ENCODE assay signal across 14 cellular contexts in genomic region chr3:16478516-16478915, GRCh38. TPM values are rescaled to one million over a fixed set of nuclear protein-coding genes. Genes with fewer than 3 reads are reported as not detected.
DNase-seq lines count a peak whose midpoint lies in the region; ATAC-seq and TF ChIP-seq lines count a peak whose summit lies in the region.
"Had no signal": no experiment of that assay in that cellular context is flagged by ENCODE, and none has a peak within 500 bp of the region (broad histone marks: within the 10 kb centered on the region; RNA-seq: fewer than 3 reads in every experiment).

No MANE protein-coding gene starts in this region.

- DNase-seq in AG04450 (ENCODE audit: low read depth, low spot score) (peak; percentile 61), GM23248 (peak; percentile 81), brain microvascular endothelial cell (peak; percentile 75), left ventricle myocardium superior (no peak), cerebellar cortex (ENCODE audit: low spot score) (no peak), SW480 (ENCODE audit: low spot score) (no peak), Ammon's horn (ENCODE audit: low spot score) (no peak)
- no peak for DNase-seq in activated T-cell treated with anti-CD3 and anti-CD28 coated beads, Interleukin-2, amount 50 U/mL, for 48 hours
- DNase-seq: adrenal gland; C1 segment of cervical spinal cord; NCI-H446 treated with DMSO at 0.1 percent for 48 hours; posterior cingulate gyrus; stimulated activated CD4-positive, alpha-beta T cell treated with anti-CD3 and anti-CD28 coated beads, Interleukin-2, amount 100 ng/mL, for 48 hours; stimulated activated naive CD4-positive, alpha-beta T cell treated with Interleukin-2 at 50 U/mL for 16 hours had no signal

- intact Hi-C loops in left ventricle myocardium superior (cut with micrococcal nuclease), result no loop called here

- H3K4me3 ChIP-seq in AG04450 (ENCODE audit: low read depth, low read length), result no peak overlapping the region
- no peak overlapping the region for H3K4me3 ChIP-seq in GM23248
- H3K4me3 ChIP-seq in brain microvascular endothelial cell (ENCODE audit: low read depth, low read length), result no peak overlapping the region
- H3K4me3 ChIP-seq: adrenal gland had no signal

- in situ Hi-C loops in GM23248 (cut with MboI), result no loop called here
- in situ Hi-C loops in brain microvascular endothelial cell (cut with HindIII; ENCODE audit: low pct_ligation_motif_present, low sequenced_read_pairs), result no loop called here

- peak overlapping the region; percentile 63 for H3K27ac ChIP-seq in AG04450 (ENCODE audit: low read depth, low read length)
- peak overlapping the region; percentile 25 for H3K27ac ChIP-seq in GM23248
- H3K27ac ChIP-seq in brain microvascular endothelial cell, result peak overlapping the region; percentile 94
- H3K27ac ChIP-seq: adrenal gland had no signal

- H3K4me1 ChIP-seq in GM23248 (ENCODE audit: insufficient read depth), result peaks cover 90% of the 10 kb centered on the region

- no peaks in the 10 kb centered on the region for H3K9me2 ChIP-seq in GM23248 (ENCODE audit: insufficient read depth)

- CTCF ChIA-PET in AG04450 (lab: Charles Lee), result interaction anchor here (1.9 kb wide), 1 partner anchor 188 kb away, joined by 6 read pairs; no protein-coding TSS in a partner anchor

- H3K36me3 ChIP-seq in GM23248 (ENCODE audit: low read depth) (0 out of 2 replicates have a peak, but pooled peaks cover 5% of the 10 kb centered on the region), brain microvascular endothelial cell (replicated peaks) (peaks cover 3% of the 10 kb centered on the region)
- H3K36me3 ChIP-seq: adrenal gland had no signal

- ATAC-seq in left ventricle myocardium superior, result peak; percentile 80

- H2AFZ ChIP-seq in GM23248, result no peak overlapping the region

- H3K9ac ChIP-seq in GM23248, result no peak overlapping the region

- H3K9me3 ChIP-seq in AG04450 (ENCODE audit: control insufficient read depth, insufficient read depth, low read length) (no peaks in the 10 kb centered on the region), GM23248 (ENCODE audit: low read depth) (no peaks in the 10 kb centered on the region)
- H3K9me3 ChIP-seq: adrenal gland had no signal

- H3K4me2 ChIP-seq in GM23248 (ENCODE audit: unreplicated experiment), result no peak overlapping the region

- 78 to 82% methylated on average over 2 of the region's 2 CpGs for WGBS in GM23248 (ENCODE audit: low coverage in 1 of 2, low lambda C conversion rate in 2 of 2, missing lambda C conversion rate in 2 of 2), 2 experiments

- H3F3A ChIP-seq in GM23248 (ENCODE audit: insufficient read depth), result peaks cover 67% of the 10 kb centered on the region

- H3K27me3 ChIP-seq in AG04450 (ENCODE audit: control insufficient read depth, insufficient read depth, low read length), result no peaks in the 10 kb centered on the region
- no peaks in the 10 kb centered on the region for H3K27me3 ChIP-seq in GM23248 (replicated peaks; ENCODE audit: insufficient read depth)
- H3K27me3 ChIP-seq in brain microvascular endothelial cell (replicated peaks), result no peaks in the 10 kb centered on the region
- H3K27me3 ChIP-seq: adrenal gland had no signal

- peaks cover 65% of the 10 kb centered on the region for H3K79me2 ChIP-seq in GM23248 (ENCODE audit: insufficient read depth)

- POLR2A ChIA-PET in AG04450 (lab: Yijun Ruan, JAX), result no interaction called here

- no peaks in the 10 kb centered on the region for H4K20me1 ChIP-seq in GM23248 (ENCODE audit: insufficient read depth)

- TF ChIP-seq CTCF in AG04450 (IDR thresholded peaks at IDR 0.05; ENCODE audit: low read depth, low read length) (no peak), brain microvascular endothelial cell (IDR thresholded peaks at IDR 0.05; ENCODE audit: low read depth, low read length, missing control alignments) (no peak)

RNA-seq across cellular contexts. Expression of gene RFTN1, which starts 35.0 kb away (rescaled TPM):
- 97.3 and 110 TPM in 2 replicates for polyA plus RNA-seq in AG04450 (2011; rRNA removed)
- 91.8 and 101 TPM in 2 replicates for polyA minus RNA-seq in AG04450 (2011; rRNA and poly(A)+ RNA removed)
- 62.3 and 77.7 TPM in 2 replicates for total RNA-seq in GM23248 (2014; rRNA removed; shearing (Covaris generic))
- 42.9 and 43.1 TPM in 2 replicates for polyA plus RNA-seq in GM23248 (2016; fragmentation: Nextera tagmentation; extraction: Ambion mirVana)
- total RNA-seq in left ventricle myocardium superior, result 25.0 TPM

Comparison
In these comparisons a context has a peak if more than half of its experiments do, and no peak if none do; other contexts are left out.
1. DNase-seq: peak in AG04450 (single experiment), GM23248 (single experiment) and brain microvascular endothelial cell (single experiment); none in left ventricle myocardium superior (single experiment), cerebellar cortex (single experiment), SW480 (single experiment), activated T-cell treated with anti-CD3 and anti-CD28 coated beads, Interleukin-2, amount 50 U/mL, for 48 hours (0 of 2) and Ammon's horn (single experiment).
2. H3K27ac ChIP-seq: peak in every context shown above with its lines; median percentile 94 in brain microvascular endothelial cell; 63 in AG04450; 25 in GM23248.